ENCODE assay signal across 1 cellular context in genomic region chr5:58462154-58462553, GRCh38.
TF ChIP-seq lines count a peak whose summit lies in the region.

No MANE protein-coding gene starts in this region.

TF ChIP-seq in liver, 16 proteins besides CTCF, POLR2A, EP300 and RAD21 (continued from another document):
- TF ChIP-seq ATF3 (IDR thresholded peaks at IDR 0.05), result peak; percentile 62
- TF ChIP-seq GABPA (IDR thresholded peaks at IDR 0.05 in 1 of 2, conservative IDR thresholded peaks at IDR 0.05 in 1 of 2), result peak; percentile 19 to 70
- no peak for TF ChIP-seq MAX (IDR thresholded peaks at IDR 0.05)
- TF ChIP-seq HNF4A (conservative IDR thresholded peaks at IDR 0.05), result peak; percentile 98
- peak; percentile 62 for TF ChIP-seq FOXA2 (IDR thresholded peaks at IDR 0.05)
- peak; percentile 98 for TF ChIP-seq SP1 (IDR thresholded peaks at IDR 0.05)
